Comparison of ENCODE assay signal across 12 cellular contexts in genomic region chr12:47752552-47752951, GRCh38. TPM values are rescaled to one million over a fixed set of nuclear protein-coding genes. Genes with fewer than 3 reads are reported as not detected.
DNase-seq lines count a peak whose midpoint lies in the region; ATAC-seq, FAIRE-seq and TF ChIP-seq lines count a peak whose summit lies in the region.
"Had no signal": no experiment of that assay in that cellular context is flagged by ENCODE, and none has a peak within 500 bp of the region (broad histone marks: within the 10 kb centered on the region; RNA-seq: fewer than 3 reads in every experiment).

No MANE protein-coding gene starts in this region.

- H3K4me1 ChIP-seq in body of pancreas (peaks cover 44% of the 10 kb centered on the region), kidney (ENCODE audit: control insufficient read depth in 1 of 2, insufficient read depth in 1 of 2, low read depth in 1 of 2, low read length in 2 of 2) (peaks cover 38 to 46% of the 10 kb centered on the region in 2 donors), thoracic aorta (ENCODE audit: control insufficient read depth in 1 of 2, low read depth in 2 of 2) (peaks cover 36 to 66% of the 10 kb centered on the region in 2 donors)

- H3K36me3 ChIP-seq in body of pancreas (replicated peaks in 1 of 2; ENCODE audit: insufficient read depth in 1 of 2, low read depth in 2 of 2), result no peaks in the 10 kb centered on the region
- H3K36me3 ChIP-seq in kidney (ENCODE audit: control insufficient read depth in 1 of 2, insufficient read depth in 2 of 2, low read length in 2 of 2), result peaks cover 30 to 48% of the 10 kb centered on the region in 2 donors
- peaks cover 20% of the 10 kb centered on the region for H3K36me3 ChIP-seq in thoracic aorta

- H3K9me3 Mint-ChIP-seq in HFFc6, result no peaks in the 10 kb centered on the region
- H3K9me3 Mint-ChIP-seq: naive thymus-derived CD8-positive, alpha-beta T cell had no signal

- DNase-seq in HFFc6, result peak; percentile 85
- DNase-seq in body of pancreas, result no peak
- no peak for DNase-seq in kidney
- DNase-seq in thoracic aorta (ENCODE audit: low spot score), result no peak
- DNase-seq in GM10266 (ENCODE audit: extremely low spot score), result no peak
- no peak for DNase-seq in Kasumi-1 (lab: John Stamatoyannopoulos, UW)
- DNase-seq: cerebellar nuclear complex; naive thymus-derived CD8-positive, alpha-beta T cell; T-helper 9 cell had no signal

- H3K9me3 ChIP-seq in body of pancreas, result no peaks in the 10 kb centered on the region
- no peaks in the 10 kb centered on the region for H3K9me3 ChIP-seq in kidney (ENCODE audit: control insufficient read depth in 1 of 2, low read length in 2 of 2)
- no peaks in the 10 kb centered on the region for H3K9me3 ChIP-seq in thoracic aorta

- H3K36me3 Mint-ChIP-seq in HFFc6 (ENCODE audit: low read depth), result no peaks in the 10 kb centered on the region
- H3K36me3 Mint-ChIP-seq: naive thymus-derived CD8-positive, alpha-beta T cell had no signal

- H3K27me3 ChIP-seq in body of pancreas (no peaks in the 10 kb centered on the region), thoracic aorta (replicated peaks; ENCODE audit: insufficient read depth) (no peaks in the 10 kb centered on the region)

- no peak for TF ChIP-seq POLR2A in body of pancreas (IDR thresholded peaks at IDR 0.05)

- peak overlapping the region; percentile 82 for H3K27ac Mint-ChIP-seq in HFFc6

- intact Hi-C loops in body of pancreas (cut with DNase I), result no loop called here
- intact Hi-C loops in kidney (cut with DNase I), result no loop called here

- peak overlapping the region in 1 of 2 donors; percentile 41 for H3K9ac ChIP-seq in kidney (ENCODE audit: low read length in 2 of 2)

- H3K27ac ChIP-seq in body of pancreas, result peak overlapping the region; percentile 54 to 83 (median 72)
- peak overlapping the region; percentile 80 to 82 for H3K27ac ChIP-seq in kidney (ENCODE audit: low read depth in 2 of 2, low read length in 2 of 2)
- H3K27ac ChIP-seq in thoracic aorta, result peak overlapping the region; percentile 96

- no peak for FAIRE-seq in kidney (lab: Jason Lieb, UNC)

- H3K4me3 ChIP-seq in body of pancreas (no peak overlapping the region), kidney (ENCODE audit: low read length in 2 of 2) (no peak overlapping the region), thoracic aorta (no peak overlapping the region)

- WGBS in body of pancreas, 2 donors, result 74 to 85% methylated on average over 7 of the region's 7 CpGs

- H3K4me3 Mint-ChIP-seq in HFFc6, result no peak overlapping the region
- H3K4me3 Mint-ChIP-seq: naive thymus-derived CD8-positive, alpha-beta T cell had no signal

- TF ChIP-seq CTCF in HFFc6 (IDR thresholded peaks at IDR 0.05) (no peak), body of pancreas (IDR thresholded peaks at IDR 0.05) (no peak), kidney (IDR thresholded peaks at IDR 0.05; ENCODE audit: borderline replicate concordance, extremely low read depth, insufficient read depth) (no peak), thoracic aorta (IDR thresholded peaks at IDR 0.05) (no peak), GM10266 (IDR thresholded peaks at IDR 0.05; ENCODE audit: control insufficient read depth, insufficient read depth, low read depth, missing control alignments) (no peak)

- H3K27me3 Mint-ChIP-seq in HFFc6 (ENCODE audit: insufficient read depth), result peaks cover 2% of the 10 kb centered on the region

- H3K4me1 Mint-ChIP-seq in HFFc6 (ENCODE audit: low read depth), result peaks cover 40% of the 10 kb centered on the region

- ATAC-seq in body of pancreas, result no peak
- ATAC-seq in thoracic aorta (ENCODE audit: insufficient number of reproducible peaks, low FRiP score, low read depth), result no peak
- ATAC-seq in GM18873 (IDR thresholded peaks at IDR 0.05; ENCODE audit: low FRiP score, unreplicated experiment), result no peak
- ATAC-seq in GM21390 (IDR thresholded peaks at IDR 0.05; ENCODE audit: unreplicated experiment), result no peak
- ATAC-seq: naive thymus-derived CD8-positive, alpha-beta T cell had no signal

RNA-seq across cellular contexts. Expression of gene RAPGEF3, which starts 6.1 kb away (rescaled TPM):
- total RNA-seq in HFFc6 (2021; fragmentation: NEBNext Ultra II Directional; extraction: Animal tissue kit (Norgen Biotek cat#: 25700)), result 1 to 10 TPM; 2.0 to 4.1 (median 3.1) TPM
- total RNA-seq in body of pancreas, result 10 to 100 TPM; 11.9 to 23.4 TPM
- total RNA-seq in kidney, result 179 TPM
- 84.3 TPM for polyA plus RNA-seq in kidney (ENCODE audit: insufficient read depth, low read depth, low replicate concordance)
- total RNA-seq in thoracic aorta, result 10 to 100 TPM; 40.9 to 77.4 TPM

RNA-seq across cellular contexts. Expression of gene SLC48A1, which starts 20.5 kb away (rescaled TPM):
- total RNA-seq in HFFc6 (2021; fragmentation: NEBNext Ultra II Directional; extraction: Animal tissue kit (Norgen Biotek cat#: 25700)), result 10 to 100 TPM; 18.8 to 24.5 (median 21.0) TPM
- total RNA-seq in body of pancreas (10 to 100 TPM; 12.7 to 22.1 TPM), kidney (69.9 TPM), thoracic aorta (100 to 1,000 TPM in 1 of 2 donors, 10 to 100 TPM in 1; 60.5 to 107 TPM)
- 56.9 TPM for polyA plus RNA-seq in kidney (ENCODE audit: insufficient read depth, low read depth, low replicate concordance)

RNA-seq across cellular contexts. Expression of gene ENDOU, which starts 27.3 kb away (rescaled TPM):
- total RNA-seq in HFFc6 (2021; fragmentation: NEBNext Ultra II Directional; extraction: Animal tissue kit (Norgen Biotek cat#: 25700)), result under 1 TPM in 1 of 6 experiments, not detected in 5; 0.11 TPM
- total RNA-seq in body of pancreas (not detected), kidney (0.91 TPM), thoracic aorta (under 1 TPM in 1 of 2 donors, not detected in 1; 0.49 TPM)
- polyA plus RNA-seq in kidney (ENCODE audit: insufficient read depth, low read depth, low replicate concordance), result 0.28 TPM
- total RNA-seq: naive thymus-derived CD8-positive, alpha-beta T cell; urinary bladder had no signal
- polyA plus RNA-seq: naive thymus-derived CD8-positive, alpha-beta T cell had no signal

RNA-seq across cellular contexts. Expression of gene RPAP3, which starts 46.7 kb away (rescaled TPM):
- 10 to 100 TPM; 26.3 to 43.4 (median 39.0) TPM for total RNA-seq in HFFc6 (2021; fragmentation: NEBNext Ultra II Directional; extraction: Animal tissue kit (Norgen Biotek cat#: 25700))
- 1 to 10 TPM; 6.0 to 6.9 TPM for total RNA-seq in body of pancreas
- total RNA-seq in kidney, result 20.6 TPM
- 15.6 TPM for polyA plus RNA-seq in kidney (ENCODE audit: insufficient read depth, low read depth, low replicate concordance)
- total RNA-seq in thoracic aorta, result 10 to 100 TPM in 1 of 2 donors, 1 to 10 TPM in 1; 8.1 to 16.8 TPM
